ENCODE assay signal across 8 cellular contexts in the genomic region with DNA sequence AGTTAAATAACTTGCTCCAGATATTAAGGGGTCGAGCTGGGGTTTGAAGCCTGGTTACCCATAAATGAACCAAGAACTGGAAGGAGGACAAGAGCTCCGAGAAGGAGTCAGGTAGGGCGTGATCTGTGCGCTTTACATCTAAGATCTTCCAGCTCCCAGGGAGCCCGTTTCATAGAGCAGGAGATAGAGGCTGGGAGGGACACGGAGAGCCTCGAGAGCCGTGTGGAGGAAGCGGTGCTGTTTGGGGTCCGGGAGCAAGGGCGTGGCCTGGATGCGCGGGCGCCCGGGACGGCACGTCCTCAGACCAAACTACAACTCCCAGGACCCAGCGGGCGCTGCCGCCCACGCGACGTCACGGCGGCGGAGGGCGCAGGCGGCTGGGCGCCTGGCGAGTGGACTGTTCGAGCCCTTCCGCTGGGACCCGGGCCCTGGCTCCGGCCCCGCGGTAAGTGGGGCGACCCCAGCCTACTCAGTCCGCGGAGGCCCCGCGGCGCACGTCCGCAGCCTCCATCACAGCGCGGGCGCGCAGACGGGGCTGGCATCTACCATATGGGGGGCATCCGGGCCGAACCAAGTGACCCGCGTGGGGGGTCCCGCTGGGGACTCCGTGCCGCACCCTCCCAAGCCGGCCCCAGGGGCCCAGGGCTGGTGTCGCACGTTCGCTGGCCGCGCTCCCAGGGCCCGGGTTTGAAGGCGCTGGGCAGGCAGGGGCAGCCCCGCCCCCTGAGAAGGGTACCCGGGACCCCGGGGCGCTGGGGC. TPM values are rescaled to one million over a fixed set of nuclear protein-coding genes. Genes with fewer than 3 reads are reported as not detected.
DNase-seq lines count a peak whose midpoint lies in the region; ATAC-seq lines count a peak whose summit lies in the region.

A gene (plus strand): TSS at position 352 of the 759 bp plus-strand sequence. CDS start 838 bp downstream, outside the sequence.

- H3K4me1 ChIP-seq in CD4-positive, CD25-positive, alpha-beta regulatory T cell (ENCODE audit: control insufficient read depth, insufficient read depth, low read length, poor library complexity, severe bottlenecking) = peaks cover 18% of the 10 kb centered on the region
- H3K4me1 ChIP-seq in mesodermal cell (ENCODE audit: control insufficient read depth, insufficient read depth, low read length, poor library complexity, severe bottlenecking) = peaks cover 4% of the 10 kb centered on the region

- H3K9me3 Mint-ChIP-seq in CD4-positive, CD25-positive, alpha-beta regulatory T cell = peaks cover 0 to 1% (median 0%) of the 10 kb centered on the region in 7 donors

- H3K27ac ChIP-seq in CD4-positive, CD25-positive, alpha-beta regulatory T cell (ENCODE audit: insufficient read depth, low read length, poor library complexity, severe bottlenecking) = peak within 1 kb of the TSS; percentile 63
- no peak within 1 kb of the TSS for H3K27ac ChIP-seq in mesodermal cell (ENCODE audit: low read depth, low read length, severe bottlenecking)

- no peaks in the 10 kb centered on the region for H3K9me3 ChIP-seq in CD4-positive, CD25-positive, alpha-beta regulatory T cell (ENCODE audit: control insufficient read depth in 2 of 2, low read length in 2 of 2)
- no peaks in the 10 kb centered on the region for H3K9me3 ChIP-seq in mesodermal cell (ENCODE audit: control insufficient read depth, low read length)

- WGBS in mesodermal cell (ENCODE audit: insufficient coverage in 2 of 2), 2 experiments = 8% methylated on average over 44 to 50 of the region's 68 CpGs

- H3K4me3 ChIP-seq in CD4-positive, CD25-positive, alpha-beta regulatory T cell (ENCODE audit: low read depth, low read length) = peak within 1 kb of the TSS; percentile 69
- peak within 1 kb of the TSS; percentile 90 for H3K4me3 ChIP-seq in mesodermal cell (ENCODE audit: extremely low read depth, insufficient read depth, low read length, poor library complexity, severe bottlenecking)

- no peaks in the 10 kb centered on the region for H3K27me3 ChIP-seq in CD4-positive, CD25-positive, alpha-beta regulatory T cell (ENCODE audit: control insufficient read depth, insufficient read depth, low read length)

- peak; percentile 71 to 72 for ATAC-seq in CD4-positive, CD25-positive, alpha-beta regulatory T cell (ENCODE audit: low read depth in 2 of 2)
- ATAC-seq in GM19328 (IDR thresholded peaks at IDR 0.05; ENCODE audit: unreplicated experiment) = peak; percentile 84
- ATAC-seq in HG03469 (IDR thresholded peaks at IDR 0.05; ENCODE audit: unreplicated experiment) = peak; percentile 71

- in situ Hi-C loops in endometrial microvascular endothelial cells (cut with HindIII; ENCODE audit: inconsistent ontology term, low pct_unique_long_range_greater_than_20kb, low sequenced_read_pairs) = no loop called here

- peak within 1 kb of the TSS in 2 of 3 donors; percentile 83 to 87 for H3K27ac Mint-ChIP-seq in CD4-positive, CD25-positive, alpha-beta regulatory T cell

- peaks cover 8 to 27% (median 11%) of the 10 kb centered on the region in 4 donors for H3K4me1 Mint-ChIP-seq in CD4-positive, CD25-positive, alpha-beta regulatory T cell

- DNase-seq in CD4-positive, CD25-positive, alpha-beta regulatory T cell = peak; percentile 47 to 79 (median 49)
- DNase-seq in NOMO-1 treated with dmso at 0.1 percent for 144 hours (lab: John Stamatoyannopoulos, UW; ENCODE audit: unreplicated experiment) = peak; percentile 58
- DNase-seq in activated CD8-positive, alpha-beta memory T cell treated with anti-CD3 and anti-CD28 coated beads, Interleukin-2, amount 50 U/mL, for 24 hours (ENCODE audit: extremely low read depth) = peak; percentile 34
- DNase-seq in stimulated activated CD8-positive, alpha-beta memory T cell treated with anti-CD3 and anti-CD28 coated beads, Interleukin-15, amount 100 ng/mL, for 48 hours (ENCODE audit: low read depth in 2 of 2) = peak; percentile 76 to 77

- H3K27me3 Mint-ChIP-seq in CD4-positive, CD25-positive, alpha-beta regulatory T cell = no peaks in the 10 kb centered on the region

- H3K4me3 Mint-ChIP-seq in CD4-positive, CD25-positive, alpha-beta regulatory T cell = peak within 1 kb of the TSS; percentile 82 to 96 (median 89)

- peaks cover 9% of the 10 kb centered on the region for H3K36me3 ChIP-seq in CD4-positive, CD25-positive, alpha-beta regulatory T cell (ENCODE audit: control insufficient read depth, insufficient read depth, low read length)
- H3K36me3 ChIP-seq in mesodermal cell (ENCODE audit: control insufficient read depth, insufficient read depth, low read length) = peaks cover 37% of the 10 kb centered on the region

- peaks cover 5% of the 10 kb centered on the region for H3K36me3 Mint-ChIP-seq in CD4-positive, CD25-positive, alpha-beta regulatory T cell

RNA-seq across cellular contexts. Expression of the gene that starts here (rescaled TPM):
- 8.2 TPM for total RNA-seq in CD4-positive, CD25-positive, alpha-beta regulatory T cell
- 10 to 100 TPM; 19.5 to 24.7 (median 23.5) TPM for polyA plus RNA-seq in CD4-positive, CD25-positive, alpha-beta regulatory T cell
- total RNA-seq in endometrial microvascular endothelial cells (ENCODE audit: inconsistent ontology term) = 88.6 TPM
- polyA plus RNA-seq in mesodermal cell (2013, experiment 1 of 2) = 57.2 TPM
- polyA plus RNA-seq in mesodermal cell (2013, experiment 2 of 2) = 51.7 TPM
